Comparison of ENCODE assay signal across 8 cellular contexts in genomic region chr22:43036282-43036751, GRCh38. TPM values are rescaled to one million over a fixed set of nuclear protein-coding genes. Genes with fewer than 3 reads are reported as not detected.
DNase-seq lines count a peak whose midpoint lies in the region; ATAC-seq and TF ChIP-seq lines count a peak whose summit lies in the region.
"Not testable (repeated sequence)": the region's sequence is repeated elsewhere in the genome, so short reads cannot be mapped to it uniquely, and the experiment has no call there.

No MANE protein-coding gene starts in this region.

- not testable (repeated sequence) for TF ChIP-seq CTCF in coronary artery (IDR thresholded peaks at IDR 0.05); tibial nerve (IDR thresholded peaks at IDR 0.05)

- H3K36me3 ChIP-seq in BLaER1 treated with 17β-estradiol and CSF1 and Interleukin-3, amounts not matched to agents 10 nM and 100 nM; trophoblast cell (ENCODE audit: control insufficient read depth in 1 of 2, insufficient read depth in 2 of 2, low read length in 2 of 2); tibial nerve: not testable (repeated sequence)

- not testable (repeated sequence) for H3K27me3 ChIP-seq in BLaER1 treated with 17β-estradiol and CSF1 and Interleukin-3, amounts not matched to agents 10 nM and 100 nM; trophoblast cell (ENCODE audit: insufficient read depth, low read length); tibial nerve

- ATAC-seq in left colon = peak; percentile 43

- peak overlapping the region in 1 of 11 experiments; percentile 26; a peak in 2 of 22 replicates for H3K27ac ChIP-seq in BLaER1 treated with 17β-estradiol and CSF1 and Interleukin-3, amounts not matched to agents 10 nM and 100 nM
- H3K27ac ChIP-seq in coronary artery (peak overlapping the region in 1 of 2 donors; percentile 58), tibial nerve (peak overlapping the region in 2 of 4 donors; percentile 43 to 67)
- not testable (repeated sequence) for H3K27ac ChIP-seq in trophoblast cell (ENCODE audit: low read depth, low read length)

- H2AFZ ChIP-seq in trophoblast cell (ENCODE audit: insufficient read depth, low read length, poor library complexity) = not testable (repeated sequence)

- not testable (repeated sequence) for H4K12ac ChIP-seq in trophoblast cell (ENCODE audit: low read depth, low read length)

- not testable (repeated sequence) for H3K14ac ChIP-seq in trophoblast cell (ENCODE audit: low read length)

- intact Hi-C loops in left colon (cut with DNase I, micrococcal nuclease) = loop anchor here (10.0 kb wide), 2 partner anchors 162 to 172 kb away; no protein-coding TSS in a partner anchor

- H2AK5ac ChIP-seq in trophoblast cell (ENCODE audit: low read length) = not testable (repeated sequence)

- not testable (repeated sequence) for TF ChIP-seq POLR2A in tibial nerve (IDR thresholded peaks at IDR 0.05)

- H3K79me1 ChIP-seq in trophoblast cell (ENCODE audit: low read length) = not testable (repeated sequence)

- not testable (repeated sequence) for H3K18ac ChIP-seq in trophoblast cell (ENCODE audit: low read length)

- not testable (repeated sequence) for H3K4ac ChIP-seq in trophoblast cell (ENCODE audit: low read depth, low read length)

- DNase-seq in HT1080 (ENCODE audit: low read depth) (peak; percentile 38), SHP77 (lab: John Stamatoyannopoulos, UW) (peak; percentile 37 to 45), coronary artery (ENCODE audit: low spot score) (peak; percentile 83), glomerular endothelial cell (ENCODE audit: extremely low read depth, low read depth, low spot score) (peak; percentile 52), left colon (peak in 1 of 2 donors; percentile 35), trophoblast cell (peak; percentile 58 to 73), tibial nerve (ENCODE audit: low spot score in 2 of 2) (peak; percentile 47 to 56)

- H2BK5ac ChIP-seq in trophoblast cell (ENCODE audit: low read depth, low read length, poor library complexity) = not testable (repeated sequence)

- H4K8ac ChIP-seq in trophoblast cell (ENCODE audit: low read depth, low read length) = not testable (repeated sequence)

- TF ChIP-seq EP300 in tibial nerve (IDR thresholded peaks at IDR 0.05) = peak in 1 of 2 donors; percentile 55

- no CpG with 5 or more reads among the region's 15 CpGs for WGBS in trophoblast cell (ENCODE audit: extremely low coverage, insufficient coverage, insufficient read length)
- 41 to 55% methylated on average over 14 to 15 of the region's 15 CpGs for WGBS in tibial nerve, 2 donors

- H3K4me2 ChIP-seq in BLaER1 treated with 17β-estradiol and CSF1 and Interleukin-3, amounts not matched to agents 10 nM and 100 nM = peak overlapping the region in 10 of 11 experiments; percentile 15 to 69 (median 56); a peak in 17 of 22 replicates
- not testable (repeated sequence) for H3K4me2 ChIP-seq in trophoblast cell (ENCODE audit: low read length)

- H2BK12ac ChIP-seq in trophoblast cell (ENCODE audit: low read length) = not testable (repeated sequence)

- 0 out of 22 replicates have a peak overlapping the region, but pooled peaks of 2 of the 11 experiments have one; percentile 8 to 11 for H3K9ac ChIP-seq in BLaER1 treated with 17β-estradiol and CSF1 and Interleukin-3, amounts not matched to agents 10 nM and 100 nM
- peak overlapping the region; percentile 36 for H3K9ac ChIP-seq in trophoblast cell (ENCODE audit: low read length)

- H3K4me3 ChIP-seq in BLaER1 treated with 17β-estradiol and CSF1 and Interleukin-3, amounts not matched to agents 10 nM and 100 nM; coronary artery; trophoblast cell (ENCODE audit: low read depth, low read length); tibial nerve: not testable (repeated sequence)

- H3K4me1 ChIP-seq in BLaER1 treated with 17β-estradiol and CSF1 and Interleukin-3, amounts not matched to agents 10 nM and 100 nM = peaks cover 9 to 35% (median 25%) of the 10 kb centered on the region in 10 experiments; a peak in 18 of 20 replicates
- H3K4me1 ChIP-seq in trophoblast cell (ENCODE audit: control insufficient read depth in 1 of 2, insufficient read depth in 2 of 2, low read length in 2 of 2) = not testable (repeated sequence)
- H3K4me1 ChIP-seq in tibial nerve = peaks cover 0 to 25% (median 2%) of the 10 kb centered on the region in 4 donors

- H4K20me1 ChIP-seq in BLaER1 treated with 17β-estradiol and CSF1 and Interleukin-3, amounts not matched to agents 10 nM and 100 nM = not testable (repeated sequence)

- H3K23ac ChIP-seq in trophoblast cell (ENCODE audit: low read length) = not testable (repeated sequence)

- not testable (repeated sequence) for H4K91ac ChIP-seq in trophoblast cell (ENCODE audit: low read depth, low read length)

- H2BK120ac ChIP-seq in trophoblast cell (ENCODE audit: insufficient read depth, low read length, poor library complexity) = not testable (repeated sequence)

- H3K9me3 ChIP-seq in BLaER1 treated with 17β-estradiol and CSF1 and Interleukin-3, amounts not matched to agents 10 nM and 100 nM (replicated peaks in 1 of 11); trophoblast cell (ENCODE audit: insufficient read depth, low read depth, low read length); tibial nerve: not testable (repeated sequence)

- not testable (repeated sequence) for H3K79me2 ChIP-seq in trophoblast cell (ENCODE audit: control insufficient read depth, insufficient read depth, low read length, poor library complexity)

RNA-seq across cellular contexts. Expression of gene PACSIN2, which starts 21.4 kb away (rescaled TPM):
- total RNA-seq in HT1080 (2014; rRNA removed; shearing (Covaris generic)) = 47.9 and 53.9 TPM in 2 replicates
- polyA plus RNA-seq in HT1080 (2015; cell fraction: cytosol; rRNA removed) = 64.3 and 71.1 TPM in 2 replicates
- 111 and 115 TPM in 2 replicates for polyA plus RNA-seq in HT1080 (2015; cell fraction: nucleus; rRNA removed)
- total RNA-seq in glomerular endothelial cell (68.7 and 82.0 TPM in 2 replicates), left colon (100 to 1,000 TPM; 191 to 219 TPM), tibial nerve (10 to 100 TPM; 45.9 to 78.2 (median 59.0) TPM)
- 89.1 and 90.0 TPM in 2 replicates for polyA plus RNA-seq in trophoblast cell (2013)

RNA-seq across cellular contexts. Expression of gene TTLL1, which starts 52.9 kb away (rescaled TPM):
- 0.39 and 0.97 TPM in 2 replicates for total RNA-seq in HT1080 (2014; rRNA removed; shearing (Covaris generic))
- polyA plus RNA-seq in HT1080 (2015; cell fraction: cytosol; rRNA removed) = 3.2 and 5.3 TPM in 2 replicates
- 1.8 and 2.2 TPM in 2 replicates for polyA plus RNA-seq in HT1080 (2015; cell fraction: nucleus; rRNA removed)
- total RNA-seq in glomerular endothelial cell (11.7 and 18.8 TPM in 2 replicates), left colon (1 to 10 TPM; 2.1 to 3.2 TPM), tibial nerve (1 to 10 TPM; 1.6 to 9.8 (median 7.3) TPM)
- polyA plus RNA-seq in trophoblast cell (2013) = 8.0 and 8.4 TPM in 2 replicates
